Comparison of ENCODE assay signal across 1 cellular context in the genomic region with DNA sequence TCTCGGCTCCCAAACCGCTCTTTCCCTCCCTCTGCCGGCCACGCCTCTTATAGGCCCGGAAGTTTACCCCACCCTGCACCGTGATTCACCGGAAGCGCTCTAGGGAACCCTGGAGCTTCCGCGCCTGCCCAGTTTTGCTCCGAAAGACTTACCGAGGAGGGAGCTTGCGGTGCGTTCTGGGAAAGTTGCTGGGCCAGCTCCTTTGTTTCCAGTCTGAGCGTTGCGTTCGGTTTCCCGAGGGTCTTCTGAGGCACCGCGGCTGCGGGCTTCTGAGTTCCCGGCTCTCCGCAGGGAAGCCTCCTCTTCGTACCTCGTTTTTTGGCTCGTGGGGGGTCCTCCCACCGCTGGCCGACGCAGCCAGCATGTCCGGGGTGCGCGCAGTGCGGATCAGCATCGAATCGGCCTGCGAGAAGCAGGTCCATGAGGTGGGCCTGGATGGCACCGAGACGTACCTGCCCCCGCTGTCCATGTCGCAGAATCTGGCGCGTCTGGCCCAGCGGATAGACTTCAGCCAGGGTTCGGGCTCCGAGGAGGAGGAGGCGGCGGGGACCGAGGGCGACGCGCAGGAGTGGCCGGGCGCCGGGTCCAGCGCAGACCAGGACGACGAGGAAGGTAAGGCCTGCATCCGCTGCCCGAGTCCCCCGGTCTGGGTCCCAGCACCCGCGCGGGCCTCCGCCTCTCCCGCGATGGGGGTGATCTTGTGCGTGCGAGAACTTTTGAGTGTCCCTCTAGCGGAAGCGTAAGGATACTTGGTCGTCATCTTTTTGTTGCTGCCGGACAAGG.
TF ChIP-seq lines count a peak whose summit lies in the region.

A gene with protein sequence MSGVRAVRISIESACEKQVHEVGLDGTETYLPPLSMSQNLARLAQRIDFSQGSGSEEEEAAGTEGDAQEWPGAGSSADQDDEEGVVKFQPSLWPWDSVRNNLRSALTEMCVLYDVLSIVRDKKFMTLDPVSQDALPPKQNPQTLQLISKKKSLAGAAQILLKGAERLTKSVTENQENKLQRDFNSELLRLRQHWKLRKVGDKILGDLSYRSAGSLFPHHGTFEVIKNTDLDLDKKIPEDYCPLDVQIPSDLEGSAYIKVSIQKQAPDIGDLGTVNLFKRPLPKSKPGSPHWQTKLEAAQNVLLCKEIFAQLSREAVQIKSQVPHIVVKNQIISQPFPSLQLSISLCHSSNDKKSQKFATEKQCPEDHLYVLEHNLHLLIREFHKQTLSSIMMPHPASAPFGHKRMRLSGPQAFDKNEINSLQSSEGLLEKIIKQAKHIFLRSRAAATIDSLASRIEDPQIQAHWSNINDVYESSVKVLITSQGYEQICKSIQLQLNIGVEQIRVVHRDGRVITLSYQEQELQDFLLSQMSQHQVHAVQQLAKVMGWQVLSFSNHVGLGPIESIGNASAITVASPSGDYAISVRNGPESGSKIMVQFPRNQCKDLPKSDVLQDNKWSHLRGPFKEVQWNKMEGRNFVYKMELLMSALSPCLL (plus strand): TSS at position 131 of the 783 bp plus-strand sequence. CDS start 232 bp downstream, at position 363.

TF ChIP-seq in HepG2, 621 proteins besides CTCF, POLR2A, EP300 and RAD21 (continued from another document and continues in another):
- TF ChIP-seq, protein P1, sequence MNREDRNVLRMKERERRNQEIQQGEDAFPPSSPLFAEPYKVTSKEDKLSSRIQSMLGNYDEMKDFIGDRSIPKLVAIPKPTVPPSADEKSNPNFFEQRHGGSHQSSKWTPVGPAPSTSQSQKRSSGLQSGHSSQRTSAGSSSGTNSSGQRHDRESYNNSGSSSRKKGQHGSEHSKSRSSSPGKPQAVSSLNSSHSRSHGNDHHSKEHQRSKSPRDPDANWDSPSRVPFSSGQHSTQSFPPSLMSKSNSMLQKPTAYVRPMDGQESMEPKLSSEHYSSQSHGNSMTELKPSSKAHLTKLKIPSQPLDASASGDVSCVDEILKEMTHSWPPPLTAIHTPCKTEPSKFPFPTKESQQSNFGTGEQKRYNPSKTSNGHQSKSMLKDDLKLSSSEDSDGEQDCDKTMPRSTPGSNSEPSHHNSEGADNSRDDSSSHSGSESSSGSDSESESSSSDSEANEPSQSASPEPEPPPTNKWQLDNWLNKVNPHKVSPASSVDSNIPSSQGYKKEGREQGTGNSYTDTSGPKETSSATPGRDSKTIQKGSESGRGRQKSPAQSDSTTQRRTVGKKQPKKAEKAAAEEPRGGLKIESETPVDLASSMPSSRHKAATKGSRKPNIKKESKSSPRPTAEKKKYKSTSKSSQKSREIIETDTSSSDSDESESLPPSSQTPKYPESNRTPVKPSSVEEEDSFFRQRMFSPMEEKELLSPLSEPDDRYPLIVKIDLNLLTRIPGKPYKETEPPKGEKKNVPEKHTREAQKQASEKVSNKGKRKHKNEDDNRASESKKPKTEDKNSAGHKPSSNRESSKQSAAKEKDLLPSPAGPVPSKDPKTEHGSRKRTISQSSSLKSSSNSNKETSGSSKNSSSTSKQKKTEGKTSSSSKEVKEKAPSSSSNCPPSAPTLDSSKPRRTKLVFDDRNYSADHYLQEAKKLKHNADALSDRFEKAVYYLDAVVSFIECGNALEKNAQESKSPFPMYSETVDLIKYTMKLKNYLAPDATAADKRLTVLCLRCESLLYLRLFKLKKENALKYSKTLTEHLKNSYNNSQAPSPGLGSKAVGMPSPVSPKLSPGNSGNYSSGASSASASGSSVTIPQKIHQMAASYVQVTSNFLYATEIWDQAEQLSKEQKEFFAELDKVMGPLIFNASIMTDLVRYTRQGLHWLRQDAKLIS (CRISPR knock-in tag; IDR thresholded peaks at IDR 0.05) = no peak
- TF ChIP-seq PITX1 (CRISPR knock-in tag; IDR thresholded peaks at IDR 0.05) (peak; percentile 65), ZNF776 (CRISPR knock-in tag; IDR thresholded peaks at IDR 0.05) (peak; percentile 62; the same call in 1 of the 2 replicates), ELF3 (CRISPR knock-in tag; IDR thresholded peaks at IDR 0.05) (peak; percentile 65; the same call in 1 of the 2 replicates), ZNF7 (CRISPR knock-in tag; IDR thresholded peaks at IDR 0.05) (no peak), PHB2 (IDR thresholded peaks at IDR 0.05; ENCODE audit: partially characterized antibody) (no peak), ZNF746 (CRISPR knock-in tag; IDR thresholded peaks at IDR 0.05) (peak; percentile 20; the same call in 1 of the 2 replicates), SRSF1 (optimal IDR thresholded peaks at IDR 0.05; ENCODE audit: low read depth, low read length) (peak; percentile 47), MIER3 (CRISPR knock-in tag; IDR thresholded peaks at IDR 0.05; ENCODE audit: borderline replicate concordance) (peak; percentile 55; the same call in 1 of the 2 replicates), ZNF331 (CRISPR knock-in tag; IDR thresholded peaks at IDR 0.05) (peak; percentile 6; the same call in 1 of the 2 replicates), ZSCAN31 (CRISPR knock-in tag; IDR thresholded peaks at IDR 0.05; ENCODE audit: low read depth) (0 out of 2 replicates have a peak, but pooled peaks have one; percentile 25), SRY (CRISPR knock-in tag; IDR thresholded peaks at IDR 0.05) (peak; percentile 80), ZMAT3 (CRISPR knock-in tag; conservative IDR thresholded peaks at IDR 0.05) (peak; percentile 75; the same call in 1 of the 2 replicates), ZNF570 (CRISPR knock-in tag; IDR thresholded peaks at IDR 0.05; ENCODE audit: borderline replicate concordance) (no peak), ZNF782 (CRISPR knock-in tag; IDR thresholded peaks at IDR 0.05; ENCODE audit: borderline replicate concordance) (peak; percentile 48; the same call in 1 of the 2 replicates), ASH2L (IDR thresholded peaks at IDR 0.05; ENCODE audit: insufficient read length, low read depth, low read length) (peak; percentile 88), ZNF780A (CRISPR knock-in tag; IDR thresholded peaks at IDR 0.05) (no peak), ZNF160 (CRISPR knock-in tag; IDR thresholded peaks at IDR 0.05) (no peak), MAFF (IDR thresholded peaks at IDR 0.05; ENCODE audit: low read depth, low read length) (peak; percentile 23; the same call in 1 of the 2 replicates), SMAD9 (CRISPR knock-in tag; IDR thresholded peaks at IDR 0.05) (0 out of 2 replicates have a peak, but pooled peaks have one; percentile 19), ZFP37 (CRISPR knock-in tag; IDR thresholded peaks at IDR 0.05; ENCODE audit: borderline replicate concordance) (no peak), ZKSCAN1 (IDR thresholded peaks at IDR 0.05; ENCODE audit: low read length) (no peak), ZNF569 (CRISPR knock-in tag; IDR thresholded peaks at IDR 0.05; ENCODE audit: borderline replicate concordance) (0 out of 2 replicates have a peak, but pooled peaks have one; percentile 33), ZBTB42 (CRISPR knock-in tag; IDR thresholded peaks at IDR 0.05) (peak; percentile 55), ZNF382 (CRISPR knock-in tag; IDR thresholded peaks at IDR 0.05; ENCODE audit: borderline replicate concordance) (no peak), ZNF44 (CRISPR knock-in tag; IDR thresholded peaks at IDR 0.05) (peak; percentile 27; the same call in 1 of the 2 replicates), PHF5A (CRISPR knock-in tag; IDR thresholded peaks at IDR 0.05; ENCODE audit: low read depth, unreplicated experiment) (no peak), KLF13 (CRISPR knock-in tag; IDR thresholded peaks at IDR 0.05) (peak; percentile 24; the same call in 1 of the 2 replicates), THAP11 (CRISPR knock-in tag; IDR thresholded peaks at IDR 0.05) (peak; percentile 83), ZSCAN25 (CRISPR knock-in tag; IDR thresholded peaks at IDR 0.05) (0 out of 2 replicates have a peak, but pooled peaks have one; percentile 25), HDAC6 (IDR thresholded peaks at IDR 0.05; ENCODE audit: low read depth, low read length) (no peak), HDAC2 (CRISPR knock-in tag; IDR thresholded peaks at IDR 0.05) (peak; percentile 63; the same call in 1 of the 2 replicates)
- TF ChIP-seq, protein P2, sequence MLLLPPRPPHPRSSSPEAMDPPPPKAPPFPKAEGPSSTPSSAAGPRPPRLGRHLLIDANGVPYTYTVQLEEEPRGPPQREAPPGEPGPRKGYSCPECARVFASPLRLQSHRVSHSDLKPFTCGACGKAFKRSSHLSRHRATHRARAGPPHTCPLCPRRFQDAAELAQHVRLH (CRISPR knock-in tag; IDR thresholded peaks at IDR 0.05; ENCODE audit: borderline replicate concordance, low read depth) = 0 out of 2 replicates have a peak, but pooled peaks have one; percentile 8
- TF ChIP-seq, protein P3, sequence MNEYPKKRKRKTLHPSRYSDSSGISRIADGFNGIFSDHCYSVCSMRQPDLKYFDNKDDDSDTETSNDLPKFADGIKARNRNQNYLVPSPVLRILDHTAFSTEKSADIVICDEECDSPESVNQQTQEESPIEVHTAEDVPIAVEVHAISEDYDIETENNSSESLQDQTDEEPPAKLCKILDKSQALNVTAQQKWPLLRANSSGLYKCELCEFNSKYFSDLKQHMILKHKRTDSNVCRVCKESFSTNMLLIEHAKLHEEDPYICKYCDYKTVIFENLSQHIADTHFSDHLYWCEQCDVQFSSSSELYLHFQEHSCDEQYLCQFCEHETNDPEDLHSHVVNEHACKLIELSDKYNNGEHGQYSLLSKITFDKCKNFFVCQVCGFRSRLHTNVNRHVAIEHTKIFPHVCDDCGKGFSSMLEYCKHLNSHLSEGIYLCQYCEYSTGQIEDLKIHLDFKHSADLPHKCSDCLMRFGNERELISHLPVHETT (CRISPR knock-in tag; conservative IDR thresholded peaks at IDR 0.05) = no peak
- TF ChIP-seq, protein P4, sequence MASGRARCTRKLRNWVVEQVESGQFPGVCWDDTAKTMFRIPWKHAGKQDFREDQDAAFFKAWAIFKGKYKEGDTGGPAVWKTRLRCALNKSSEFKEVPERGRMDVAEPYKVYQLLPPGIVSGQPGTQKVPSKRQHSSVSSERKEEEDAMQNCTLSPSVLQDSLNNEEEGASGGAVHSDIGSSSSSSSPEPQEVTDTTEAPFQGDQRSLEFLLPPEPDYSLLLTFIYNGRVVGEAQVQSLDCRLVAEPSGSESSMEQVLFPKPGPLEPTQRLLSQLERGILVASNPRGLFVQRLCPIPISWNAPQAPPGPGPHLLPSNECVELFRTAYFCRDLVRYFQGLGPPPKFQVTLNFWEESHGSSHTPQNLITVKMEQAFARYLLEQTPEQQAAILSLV (CRISPR knock-in tag; IDR thresholded peaks at IDR 0.05; ENCODE audit: borderline replicate concordance) = peak; percentile 36; the same call in 1 of the 2 replicates
- TF ChIP-seq, protein P5, sequence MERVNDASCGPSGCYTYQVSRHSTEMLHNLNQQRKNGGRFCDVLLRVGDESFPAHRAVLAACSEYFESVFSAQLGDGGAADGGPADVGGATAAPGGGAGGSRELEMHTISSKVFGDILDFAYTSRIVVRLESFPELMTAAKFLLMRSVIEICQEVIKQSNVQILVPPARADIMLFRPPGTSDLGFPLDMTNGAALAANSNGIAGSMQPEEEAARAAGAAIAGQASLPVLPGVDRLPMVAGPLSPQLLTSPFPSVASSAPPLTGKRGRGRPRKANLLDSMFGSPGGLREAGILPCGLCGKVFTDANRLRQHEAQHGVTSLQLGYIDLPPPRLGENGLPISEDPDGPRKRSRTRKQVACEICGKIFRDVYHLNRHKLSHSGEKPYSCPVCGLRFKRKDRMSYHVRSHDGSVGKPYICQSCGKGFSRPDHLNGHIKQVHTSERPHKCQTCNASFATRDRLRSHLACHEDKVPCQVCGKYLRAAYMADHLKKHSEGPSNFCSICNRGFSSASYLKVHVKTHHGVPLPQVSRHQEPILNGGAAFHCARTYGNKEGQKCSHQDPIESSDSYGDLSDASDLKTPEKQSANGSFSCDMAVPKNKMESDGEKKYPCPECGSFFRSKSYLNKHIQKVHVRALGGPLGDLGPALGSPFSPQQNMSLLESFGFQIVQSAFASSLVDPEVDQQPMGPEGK (CRISPR knock-in tag; IDR thresholded peaks at IDR 0.05) = no peak
- TF ChIP-seq, protein P6, sequence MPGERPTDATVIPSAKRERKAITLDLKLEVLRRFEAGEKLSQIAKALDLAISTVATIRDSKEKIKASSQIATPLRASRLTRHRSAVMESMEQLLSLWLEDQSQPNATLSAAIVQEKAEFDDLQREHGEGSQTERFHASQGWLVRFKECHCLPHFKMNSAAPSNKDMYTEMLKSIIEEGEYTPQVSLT (CRISPR knock-in tag; IDR thresholded peaks at IDR 0.05; ENCODE audit: borderline replicate concordance, low read depth) = 0 out of 2 replicates have a peak, but pooled peaks have one; percentile 12
- TF ChIP-seq, protein P7, sequence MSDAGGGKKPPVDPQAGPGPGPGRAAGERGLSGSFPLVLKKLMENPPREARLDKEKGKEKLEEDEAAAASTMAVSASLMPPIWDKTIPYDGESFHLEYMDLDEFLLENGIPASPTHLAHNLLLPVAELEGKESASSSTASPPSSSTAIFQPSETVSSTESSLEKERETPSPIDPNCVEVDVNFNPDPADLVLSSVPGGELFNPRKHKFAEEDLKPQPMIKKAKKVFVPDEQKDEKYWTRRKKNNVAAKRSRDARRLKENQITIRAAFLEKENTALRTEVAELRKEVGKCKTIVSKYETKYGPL (CRISPR knock-in tag; IDR thresholded peaks at IDR 0.05) = 0 out of 2 replicates have a peak, but pooled peaks have one; percentile 49
- TF ChIP-seq, protein P8, sequence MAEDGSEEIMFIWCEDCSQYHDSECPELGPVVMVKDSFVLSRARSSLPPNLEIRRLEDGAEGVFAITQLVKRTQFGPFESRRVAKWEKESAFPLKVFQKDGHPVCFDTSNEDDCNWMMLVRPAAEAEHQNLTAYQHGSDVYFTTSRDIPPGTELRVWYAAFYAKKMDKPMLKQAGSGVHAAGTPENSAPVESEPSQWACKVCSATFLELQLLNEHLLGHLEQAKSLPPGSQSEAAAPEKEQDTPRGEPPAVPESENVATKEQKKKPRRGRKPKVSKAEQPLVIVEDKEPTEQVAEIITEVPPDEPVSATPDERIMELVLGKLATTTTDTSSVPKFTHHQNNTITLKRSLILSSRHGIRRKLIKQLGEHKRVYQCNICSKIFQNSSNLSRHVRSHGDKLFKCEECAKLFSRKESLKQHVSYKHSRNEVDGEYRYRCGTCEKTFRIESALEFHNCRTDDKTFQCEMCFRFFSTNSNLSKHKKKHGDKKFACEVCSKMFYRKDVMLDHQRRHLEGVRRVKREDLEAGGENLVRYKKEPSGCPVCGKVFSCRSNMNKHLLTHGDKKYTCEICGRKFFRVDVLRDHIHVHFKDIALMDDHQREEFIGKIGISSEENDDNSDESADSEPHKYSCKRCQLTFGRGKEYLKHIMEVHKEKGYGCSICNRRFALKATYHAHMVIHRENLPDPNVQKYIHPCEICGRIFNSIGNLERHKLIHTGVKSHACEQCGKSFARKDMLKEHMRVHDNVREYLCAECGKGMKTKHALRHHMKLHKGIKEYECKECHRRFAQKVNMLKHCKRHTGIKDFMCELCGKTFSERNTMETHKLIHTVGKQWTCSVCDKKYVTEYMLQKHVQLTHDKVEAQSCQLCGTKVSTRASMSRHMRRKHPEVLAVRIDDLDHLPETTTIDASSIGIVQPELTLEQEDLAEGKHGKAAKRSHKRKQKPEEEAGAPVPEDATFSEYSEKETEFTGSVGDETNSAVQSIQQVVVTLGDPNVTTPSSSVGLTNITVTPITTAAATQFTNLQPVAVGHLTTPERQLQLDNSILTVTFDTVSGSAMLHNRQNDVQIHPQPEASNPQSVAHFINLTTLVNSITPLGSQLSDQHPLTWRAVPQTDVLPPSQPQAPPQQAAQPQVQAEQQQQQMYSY (CRISPR knock-in tag; IDR thresholded peaks at IDR 0.05) = peak; percentile 74
- TF ChIP-seq, protein P9, sequence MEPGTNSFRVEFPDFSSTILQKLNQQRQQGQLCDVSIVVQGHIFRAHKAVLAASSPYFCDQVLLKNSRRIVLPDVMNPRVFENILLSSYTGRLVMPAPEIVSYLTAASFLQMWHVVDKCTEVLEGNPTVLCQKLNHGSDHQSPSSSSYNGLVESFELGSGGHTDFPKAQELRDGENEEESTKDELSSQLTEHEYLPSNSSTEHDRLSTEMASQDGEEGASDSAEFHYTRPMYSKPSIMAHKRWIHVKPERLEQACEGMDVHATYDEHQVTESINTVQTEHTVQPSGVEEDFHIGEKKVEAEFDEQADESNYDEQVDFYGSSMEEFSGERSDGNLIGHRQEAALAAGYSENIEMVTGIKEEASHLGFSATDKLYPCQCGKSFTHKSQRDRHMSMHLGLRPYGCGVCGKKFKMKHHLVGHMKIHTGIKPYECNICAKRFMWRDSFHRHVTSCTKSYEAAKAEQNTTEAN (CRISPR knock-in tag; conservative IDR thresholded peaks at IDR 0.05) = peak; percentile 70; the same call in 1 of the 2 replicates
